In the genomic region with DNA sequence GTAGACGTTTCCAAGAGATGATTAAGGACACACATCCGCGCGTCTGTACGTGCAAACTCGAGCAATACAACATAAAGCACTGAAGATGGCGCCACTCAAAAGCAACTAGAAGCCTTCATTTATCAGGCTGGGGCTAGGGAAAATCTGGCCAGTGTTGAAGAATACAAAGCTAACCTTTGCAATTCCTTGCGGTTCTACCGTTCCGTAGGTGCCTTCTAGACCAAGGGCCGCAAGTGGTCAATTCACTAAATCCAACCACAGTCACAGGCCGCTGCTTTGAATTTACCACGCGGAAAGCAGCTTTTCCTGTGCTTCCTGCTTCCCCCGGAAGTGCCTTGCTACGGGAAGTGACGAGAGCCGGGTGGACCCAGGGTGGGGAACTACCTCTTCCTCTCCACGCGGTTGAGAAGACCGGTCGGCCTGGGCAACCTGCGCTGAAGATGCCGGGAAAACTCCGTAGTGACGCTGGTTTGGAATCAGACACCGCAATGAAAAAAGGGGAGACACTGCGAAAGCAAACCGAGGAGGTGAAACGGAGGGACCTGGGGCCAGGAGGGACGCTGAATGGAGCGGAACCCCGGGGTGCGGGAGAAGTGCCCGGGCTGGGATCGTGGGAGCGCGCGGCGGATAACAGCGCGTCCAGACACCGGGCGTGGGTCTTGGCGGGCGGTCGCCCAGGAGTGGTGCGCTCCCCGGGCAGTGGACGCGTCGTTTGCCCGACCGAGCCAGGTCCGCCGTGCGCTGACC, we compare ENCODE assay signal across 1 cellular context.
A peak's percentile ranks its signal among the peaks of the same experiment; 100 is the strongest.
TF ChIP-seq lines count a peak whose summit lies in the region.

A gene (plus strand): TSS at position 385 of the 747 bp plus-strand sequence. CDS start 56 bp downstream, at position 441.

TF ChIP-seq in K562, 482 proteins besides CTCF, POLR2A, EP300 and RAD21 (continued from another document and continues in another):
- TF ChIP-seq, protein P1, sequence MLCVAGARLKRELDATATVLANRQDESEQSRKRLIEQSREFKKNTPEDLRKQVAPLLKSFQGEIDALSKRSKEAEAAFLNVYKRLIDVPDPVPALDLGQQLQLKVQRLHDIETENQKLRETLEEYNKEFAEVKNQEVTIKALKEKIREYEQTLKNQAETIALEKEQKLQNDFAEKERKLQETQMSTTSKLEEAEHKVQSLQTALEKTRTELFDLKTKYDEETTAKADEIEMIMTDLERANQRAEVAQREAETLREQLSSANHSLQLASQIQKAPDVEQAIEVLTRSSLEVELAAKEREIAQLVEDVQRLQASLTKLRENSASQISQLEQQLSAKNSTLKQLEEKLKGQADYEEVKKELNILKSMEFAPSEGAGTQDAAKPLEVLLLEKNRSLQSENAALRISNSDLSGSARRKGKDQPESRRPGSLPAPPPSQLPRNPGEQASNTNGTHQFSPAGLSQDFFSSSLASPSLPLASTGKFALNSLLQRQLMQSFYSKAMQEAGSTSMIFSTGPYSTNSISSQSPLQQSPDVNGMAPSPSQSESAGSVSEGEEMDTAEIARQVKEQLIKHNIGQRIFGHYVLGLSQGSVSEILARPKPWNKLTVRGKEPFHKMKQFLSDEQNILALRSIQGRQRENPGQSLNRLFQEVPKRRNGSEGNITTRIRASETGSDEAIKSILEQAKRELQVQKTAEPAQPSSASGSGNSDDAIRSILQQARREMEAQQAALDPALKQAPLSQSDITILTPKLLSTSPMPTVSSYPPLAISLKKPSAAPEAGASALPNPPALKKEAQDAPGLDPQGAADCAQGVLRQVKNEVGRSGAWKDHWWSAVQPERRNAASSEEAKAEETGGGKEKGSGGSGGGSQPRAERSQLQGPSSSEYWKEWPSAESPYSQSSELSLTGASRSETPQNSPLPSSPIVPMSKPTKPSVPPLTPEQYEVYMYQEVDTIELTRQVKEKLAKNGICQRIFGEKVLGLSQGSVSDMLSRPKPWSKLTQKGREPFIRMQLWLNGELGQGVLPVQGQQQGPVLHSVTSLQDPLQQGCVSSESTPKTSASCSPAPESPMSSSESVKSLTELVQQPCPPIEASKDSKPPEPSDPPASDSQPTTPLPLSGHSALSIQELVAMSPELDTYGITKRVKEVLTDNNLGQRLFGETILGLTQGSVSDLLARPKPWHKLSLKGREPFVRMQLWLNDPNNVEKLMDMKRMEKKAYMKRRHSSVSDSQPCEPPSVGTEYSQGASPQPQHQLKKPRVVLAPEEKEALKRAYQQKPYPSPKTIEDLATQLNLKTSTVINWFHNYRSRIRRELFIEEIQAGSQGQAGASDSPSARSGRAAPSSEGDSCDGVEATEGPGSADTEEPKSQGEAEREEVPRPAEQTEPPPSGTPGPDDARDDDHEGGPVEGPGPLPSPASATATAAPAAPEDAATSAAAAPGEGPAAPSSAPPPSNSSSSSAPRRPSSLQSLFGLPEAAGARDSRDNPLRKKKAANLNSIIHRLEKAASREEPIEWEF (CRISPR knock-in tag; IDR thresholded peaks at IDR 0.05), result no peak
- TF ChIP-seq NCOR1 (IDR thresholded peaks at IDR 0.05), result peak; percentile 57; the same call in 1 of the 2 replicates
- TF ChIP-seq LCOR (CRISPR knock-in tag; IDR thresholded peaks at IDR 0.05), result peak; percentile 73
- 0 out of 2 replicates have a peak, but pooled peaks have one; percentile 47 for TF ChIP-seq ZNF717 (CRISPR knock-in tag; IDR thresholded peaks at IDR 0.05)
- no peak for TF ChIP-seq ZFP36 (IDR thresholded peaks at IDR 0.05; ENCODE audit: low read depth, low read length, partially characterized antibody)
- peak; percentile 58 for TF ChIP-seq POU5F1 (IDR thresholded peaks at IDR 0.05; ENCODE audit: borderline replicate concordance, low read depth, low read length, partially characterized antibody)
- TF ChIP-seq PHF20 (IDR thresholded peaks at IDR 0.05; ENCODE audit: partially characterized antibody), result peak; percentile 99
- TF ChIP-seq XRCC5 (IDR thresholded peaks at IDR 0.05; ENCODE audit: low read depth, low read length), result no peak; the same call in 1 of the 2 replicates
- peak; percentile 34 for TF ChIP-seq FOXP1 (CRISPR knock-in tag; IDR thresholded peaks at IDR 0.05)
- peak; percentile 42; the same call in 1 of the 2 replicates for TF ChIP-seq PHB2 (IDR thresholded peaks at IDR 0.05; ENCODE audit: low read depth)
- TF ChIP-seq, protein P2, sequence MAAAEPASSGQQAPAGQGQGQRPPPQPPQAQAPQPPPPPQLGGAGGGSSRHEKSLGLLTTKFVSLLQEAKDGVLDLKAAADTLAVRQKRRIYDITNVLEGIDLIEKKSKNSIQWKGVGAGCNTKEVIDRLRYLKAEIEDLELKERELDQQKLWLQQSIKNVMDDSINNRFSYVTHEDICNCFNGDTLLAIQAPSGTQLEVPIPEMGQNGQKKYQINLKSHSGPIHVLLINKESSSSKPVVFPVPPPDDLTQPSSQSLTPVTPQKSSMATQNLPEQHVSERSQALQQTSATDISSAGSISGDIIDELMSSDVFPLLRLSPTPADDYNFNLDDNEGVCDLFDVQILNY (CRISPR knock-in tag; IDR thresholded peaks at IDR 0.05), result peak; percentile 56; the same call in 1 of the 2 replicates
- 0 out of 2 replicates have a peak, but pooled peaks have one; percentile 41 for TF ChIP-seq CTBP1 (IDR thresholded peaks at IDR 0.05; ENCODE audit: borderline replicate concordance)
- no peak for TF ChIP-seq STAT5B (CRISPR knock-in tag; IDR thresholded peaks at IDR 0.05)
- no peak for TF ChIP-seq HEY1 (CRISPR knock-in tag; IDR thresholded peaks at IDR 0.05; ENCODE audit: borderline replicate concordance)
- TF ChIP-seq, protein P3, sequence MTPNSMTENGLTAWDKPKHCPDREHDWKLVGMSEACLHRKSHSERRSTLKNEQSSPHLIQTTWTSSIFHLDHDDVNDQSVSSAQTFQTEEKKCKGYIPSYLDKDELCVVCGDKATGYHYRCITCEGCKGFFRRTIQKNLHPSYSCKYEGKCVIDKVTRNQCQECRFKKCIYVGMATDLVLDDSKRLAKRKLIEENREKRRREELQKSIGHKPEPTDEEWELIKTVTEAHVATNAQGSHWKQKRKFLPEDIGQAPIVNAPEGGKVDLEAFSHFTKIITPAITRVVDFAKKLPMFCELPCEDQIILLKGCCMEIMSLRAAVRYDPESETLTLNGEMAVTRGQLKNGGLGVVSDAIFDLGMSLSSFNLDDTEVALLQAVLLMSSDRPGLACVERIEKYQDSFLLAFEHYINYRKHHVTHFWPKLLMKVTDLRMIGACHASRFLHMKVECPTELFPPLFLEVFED (CRISPR knock-in tag; conservative IDR thresholded peaks at IDR 0.05), result peak; percentile 54; the same call in 1 of the 2 replicates
- TF ChIP-seq, protein P4, sequence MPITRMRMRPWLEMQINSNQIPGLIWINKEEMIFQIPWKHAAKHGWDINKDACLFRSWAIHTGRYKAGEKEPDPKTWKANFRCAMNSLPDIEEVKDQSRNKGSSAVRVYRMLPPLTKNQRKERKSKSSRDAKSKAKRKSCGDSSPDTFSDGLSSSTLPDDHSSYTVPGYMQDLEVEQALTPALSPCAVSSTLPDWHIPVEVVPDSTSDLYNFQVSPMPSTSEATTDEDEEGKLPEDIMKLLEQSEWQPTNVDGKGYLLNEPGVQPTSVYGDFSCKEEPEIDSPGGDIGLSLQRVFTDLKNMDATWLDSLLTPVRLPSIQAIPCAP (CRISPR knock-in tag; IDR thresholded peaks at IDR 0.05; ENCODE audit: borderline replicate concordance), result 0 out of 2 replicates have a peak, but pooled peaks have one; percentile 3
- peak; percentile 91 for TF ChIP-seq NCOA1 (IDR thresholded peaks at IDR 0.05; ENCODE audit: low read depth)
- TF ChIP-seq NR1H2 (CRISPR knock-in tag; IDR thresholded peaks at IDR 0.05), result no peak; the same call in 1 of the 2 replicates
- 0 out of 2 replicates have a peak, but pooled peaks have one; percentile 43 for TF ChIP-seq KLF16 (IDR thresholded peaks at IDR 0.05)
- TF ChIP-seq PML (IDR thresholded peaks at IDR 0.05; ENCODE audit: low read length), result peak; percentile 93
- 0 out of 2 replicates have a peak, but pooled peaks have one; percentile 4 for TF ChIP-seq ZSCAN29 (IDR thresholded peaks at IDR 0.05)
- TF ChIP-seq KDM2B (CRISPR knock-in tag; IDR thresholded peaks at IDR 0.05), result no peak
- peak; percentile 73; the same call in 1 of the 2 replicates for TF ChIP-seq ZNF644 (tag; IDR thresholded peaks at IDR 0.05; ENCODE audit: low read depth)
- peak in 1 of 2 experiments; percentile 67; a peak in 2 of 4 replicates for TF ChIP-seq TEAD1 (CRISPR knock-in tag; IDR thresholded peaks at IDR 0.05)
- TF ChIP-seq GTF2A2 (tag; IDR thresholded peaks at IDR 0.05), result peak; percentile 52; the same call in 1 of the 2 replicates
- TF ChIP-seq KDM5B (IDR thresholded peaks at IDR 0.05; ENCODE audit: insufficient replicate concordance, low read depth, low read length), result peak; percentile 84
- peak; percentile 93 for TF ChIP-seq POLR2AphosphoS5 (IDR thresholded peaks at IDR 0.05; ENCODE audit: control insufficient read depth, insufficient read depth, low read depth, low read length)
- TF ChIP-seq, protein P5, sequence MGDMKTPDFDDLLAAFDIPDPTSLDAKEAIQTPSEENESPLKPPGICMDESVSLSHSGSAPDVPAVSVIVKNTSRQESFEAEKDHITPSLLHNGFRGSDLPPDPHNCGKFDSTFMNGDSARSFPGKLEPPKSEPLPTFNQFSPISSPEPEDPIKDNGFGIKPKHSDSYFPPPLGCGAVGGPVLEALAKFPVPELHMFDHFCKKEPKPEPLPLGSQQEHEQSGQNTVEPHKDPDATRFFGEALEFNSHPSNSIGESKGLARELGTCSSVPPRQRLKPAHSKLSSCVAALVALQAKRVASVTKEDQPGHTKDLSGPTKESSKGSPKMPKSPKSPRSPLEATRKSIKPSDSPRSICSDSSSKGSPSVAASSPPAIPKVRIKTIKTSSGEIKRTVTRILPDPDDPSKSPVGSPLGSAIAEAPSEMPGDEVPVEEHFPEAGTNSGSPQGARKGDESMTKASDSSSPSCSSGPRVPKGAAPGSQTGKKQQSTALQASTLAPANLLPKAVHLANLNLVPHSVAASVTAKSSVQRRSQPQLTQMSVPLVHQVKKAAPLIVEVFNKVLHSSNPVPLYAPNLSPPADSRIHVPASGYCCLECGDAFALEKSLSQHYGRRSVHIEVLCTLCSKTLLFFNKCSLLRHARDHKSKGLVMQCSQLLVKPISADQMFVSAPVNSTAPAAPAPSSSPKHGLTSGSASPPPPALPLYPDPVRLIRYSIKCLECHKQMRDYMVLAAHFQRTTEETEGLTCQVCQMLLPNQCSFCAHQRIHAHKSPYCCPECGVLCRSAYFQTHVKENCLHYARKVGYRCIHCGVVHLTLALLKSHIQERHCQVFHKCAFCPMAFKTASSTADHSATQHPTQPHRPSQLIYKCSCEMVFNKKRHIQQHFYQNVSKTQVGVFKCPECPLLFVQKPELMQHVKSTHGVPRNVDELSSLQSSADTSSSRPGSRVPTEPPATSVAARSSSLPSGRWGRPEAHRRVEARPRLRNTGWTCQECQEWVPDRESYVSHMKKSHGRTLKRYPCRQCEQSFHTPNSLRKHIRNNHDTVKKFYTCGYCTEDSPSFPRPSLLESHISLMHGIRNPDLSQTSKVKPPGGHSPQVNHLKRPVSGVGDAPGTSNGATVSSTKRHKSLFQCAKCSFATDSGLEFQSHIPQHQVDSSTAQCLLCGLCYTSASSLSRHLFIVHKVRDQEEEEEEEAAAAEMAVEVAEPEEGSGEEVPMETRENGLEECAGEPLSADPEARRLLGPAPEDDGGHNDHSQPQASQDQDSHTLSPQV (IDR thresholded peaks at IDR 0.05), result peak; percentile 85
- TF ChIP-seq NR4A1 (CRISPR knock-in tag; IDR thresholded peaks at IDR 0.05), result no peak
- 0 out of 2 replicates have a peak, but pooled peaks have one; percentile 29 for TF ChIP-seq NR4A1 (tag; IDR thresholded peaks at IDR 0.05)
- no peak for TF ChIP-seq HIVEP1 (CRISPR knock-in tag; IDR thresholded peaks at IDR 0.05)
- peak; percentile 90 for TF ChIP-seq SIN3B (IDR thresholded peaks at IDR 0.05; ENCODE audit: low read depth)
- peak; percentile 25; the same call in 1 of the 2 replicates for TF ChIP-seq MYNN (IDR thresholded peaks at IDR 0.05)
- TF ChIP-seq MYNN (CRISPR knock-in tag; IDR thresholded peaks at IDR 0.05), result no peak
- TF ChIP-seq EP400 (IDR thresholded peaks at IDR 0.05), result peak; percentile 100
- peak; percentile 99 for TF ChIP-seq SAP30 (IDR thresholded peaks at IDR 0.05; ENCODE audit: borderline replicate concordance, insufficient read depth, low read depth, low read length, poor library complexity, severe bottlenecking)
- TF ChIP-seq SAFB (IDR thresholded peaks at IDR 0.05; ENCODE audit: borderline replicate concordance, low read depth, low read length), result peak; percentile 57; the same call in 1 of the 2 replicates
- no peak for TF ChIP-seq E2F3 (CRISPR knock-in tag; IDR thresholded peaks at IDR 0.05)
- TF ChIP-seq ZNF324 (CRISPR knock-in tag; IDR thresholded peaks at IDR 0.05), result 0 out of 2 replicates have a peak, but pooled peaks have one; percentile 25
- peak; percentile 56; the same call in 1 of the 2 replicates for TF ChIP-seq MYBL2 (IDR thresholded peaks at IDR 0.05; ENCODE audit: low read depth)
- TF ChIP-seq MYBL2 (CRISPR knock-in tag; IDR thresholded peaks at IDR 0.05; ENCODE audit: borderline replicate concordance), result no peak; the same call in 1 of the 2 replicates
- peak in 1 of 2 experiments; percentile 95; a peak in 1 of 4 replicates for TF ChIP-seq KDM4B (IDR thresholded peaks at IDR 0.05; ENCODE audit: borderline replicate concordance in 2 of 2, low read depth in 1 of 2)
- peak; percentile 47; the same call in 1 of the 2 replicates for TF ChIP-seq TARDBP (IDR thresholded peaks at IDR 0.05)
- TF ChIP-seq, protein P6, sequence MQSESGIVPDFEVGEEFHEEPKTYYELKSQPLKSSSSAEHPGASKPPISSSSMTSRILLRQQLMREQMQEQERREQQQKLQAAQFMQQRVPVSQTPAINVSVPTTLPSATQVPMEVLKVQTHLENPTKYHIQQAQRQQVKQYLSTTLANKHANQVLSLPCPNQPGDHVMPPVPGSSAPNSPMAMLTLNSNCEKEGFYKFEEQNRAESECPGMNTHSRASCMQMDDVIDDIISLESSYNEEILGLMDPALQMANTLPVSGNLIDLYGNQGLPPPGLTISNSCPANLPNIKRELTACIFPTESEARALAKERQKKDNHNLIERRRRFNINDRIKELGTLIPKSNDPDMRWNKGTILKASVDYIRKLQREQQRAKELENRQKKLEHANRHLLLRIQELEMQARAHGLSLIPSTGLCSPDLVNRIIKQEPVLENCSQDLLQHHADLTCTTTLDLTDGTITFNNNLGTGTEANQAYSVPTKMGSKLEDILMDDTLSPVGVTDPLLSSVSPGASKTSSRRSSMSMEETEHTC (IDR thresholded peaks at IDR 0.05), result no peak
- TF ChIP-seq ZBED1 (IDR thresholded peaks at IDR 0.05), result peak; percentile 79
- TF ChIP-seq, protein P7, sequence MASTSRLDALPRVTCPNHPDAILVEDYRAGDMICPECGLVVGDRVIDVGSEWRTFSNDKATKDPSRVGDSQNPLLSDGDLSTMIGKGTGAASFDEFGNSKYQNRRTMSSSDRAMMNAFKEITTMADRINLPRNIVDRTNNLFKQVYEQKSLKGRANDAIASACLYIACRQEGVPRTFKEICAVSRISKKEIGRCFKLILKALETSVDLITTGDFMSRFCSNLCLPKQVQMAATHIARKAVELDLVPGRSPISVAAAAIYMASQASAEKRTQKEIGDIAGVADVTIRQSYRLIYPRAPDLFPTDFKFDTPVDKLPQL (IDR thresholded peaks at IDR 0.05; ENCODE audit: extremely low read depth, insufficient read length), result peak; percentile 49
- peak; percentile 70 for TF ChIP-seq MTA3 (IDR thresholded peaks at IDR 0.05; ENCODE audit: borderline replicate concordance)
